In the genomic region with DNA sequence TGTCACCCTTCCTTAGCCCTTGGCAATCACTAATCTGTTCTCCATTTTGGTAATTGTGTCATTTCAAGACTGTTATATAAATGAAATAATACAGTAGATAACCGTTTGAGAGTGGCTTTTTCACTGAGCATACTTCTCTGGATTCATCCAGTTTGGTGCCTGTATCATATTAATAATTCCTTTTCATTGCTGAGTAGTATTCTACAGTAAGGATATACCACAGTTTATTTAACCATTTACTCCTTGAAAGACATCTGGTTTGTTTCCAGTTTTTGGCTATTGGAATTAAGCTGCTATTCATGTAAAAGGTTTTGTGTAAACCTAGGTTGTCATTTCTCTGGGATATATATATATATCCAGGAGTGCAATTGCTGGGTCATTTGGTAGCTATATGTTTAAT, we compare ENCODE assay signal across 1 cellular context.
TF ChIP-seq lines count a peak whose summit lies in the region.

No MANE protein-coding gene starts in this region.

TF ChIP-seq in A549, 52 proteins besides CTCF, POLR2A, EP300 and RAD21 (continued from another document):
- TF ChIP-seq ZFP36 (IDR thresholded peaks at IDR 0.05; ENCODE audit: borderline replicate concordance, partially characterized antibody) (no peak), FOSL2 (IDR thresholded peaks at IDR 0.05) (no peak), FOSL2 (CRISPR knock-in tag; IDR thresholded peaks at IDR 0.05) (no peak)
